Comparison of ENCODE assay signal across 9 cellular contexts in genomic region chr16:4936181-4936990, GRCh38. TPM values are rescaled to one million over a fixed set of nuclear protein-coding genes. Genes with fewer than 3 reads are reported as not detected.
DNase-seq lines count a peak whose midpoint lies in the region; ATAC-seq, FAIRE-seq and TF ChIP-seq lines count a peak whose summit lies in the region.
"Had no signal": no experiment of that assay in that cellular context is flagged by ENCODE, and none has a peak within 500 bp of the region (broad histone marks: within the 10 kb centered on the region; RNA-seq: fewer than 3 reads in every experiment).

No MANE protein-coding gene starts in this region.

- H3K4me1 ChIP-seq in MM.1S (ENCODE audit: low read length) (peaks cover 11% of the 10 kb centered on the region), right lobe of liver (peaks cover 0 to 33% (median 8%) of the 10 kb centered on the region in 4 donors), urinary bladder (ENCODE audit: insufficient read depth) (peaks cover 1% of the 10 kb centered on the region)

- no peak for TF ChIP-seq POLR2A in right lobe of liver (IDR thresholded peaks at IDR 0.05)

- FAIRE-seq in bronchial epithelial cell (lab: Jason Lieb, UNC): no peak

- H3K27ac ChIP-seq in MM.1S (ENCODE audit: low read length) (no peak overlapping the region), right lobe of liver (peak overlapping the region; percentile 43 to 75 (median 69)), urinary bladder (ENCODE audit: low read depth) (peak overlapping the region; percentile 74)

- under 1% methylated on average over 14 of the region's 64 CpGs for WGBS in right lobe of liver (ENCODE audit: insufficient coverage, low coverage, low lambda C conversion rate, missing lambda C conversion rate)
- WGBS in urinary bladder: 2% methylated on average over 64 of the region's 64 CpGs

- peak; percentile 41 to 47 (median 42) for ATAC-seq in right lobe of liver

- H3K27me3 ChIP-seq in MM.1S (replicated peaks; ENCODE audit: insufficient read depth, low read length) (peaks cover 51% of the 10 kb centered on the region), bronchial epithelial cell (ENCODE audit: control insufficient read depth, insufficient read depth, low read length) (no peaks in the 10 kb centered on the region), right lobe of liver (no peaks in the 10 kb centered on the region)

- H2AFZ ChIP-seq in MM.1S (ENCODE audit: low read length): peak overlapping the region; percentile 72

- POLR2A ChIA-PET in HEK293T (lab: Yijun Ruan, JAX): no interaction called here

- H3F3A ChIP-seq in MM.1S (ENCODE audit: insufficient read depth, low read length): no peaks in the 10 kb centered on the region; the same call in 1 of the 2 replicates

- intact Hi-C loops in right lobe of liver (cut with DNase I): no loop called here

- H3K4me3 ChIP-seq in MM.1S (ENCODE audit: low read length) (peak overlapping the region; percentile 60), bronchial epithelial cell (ENCODE audit: low read depth, low read length) (peak overlapping the region; percentile 79), right lobe of liver (peak overlapping the region; percentile 66 to 79 (median 77)), urinary bladder (ENCODE audit: low read depth, low read length) (peak overlapping the region; percentile 55)

- peak; percentile 6 for DNase-seq in DMS53 treated with DMSO at 0.1 percent for 48 hours (lab: John Stamatoyannopoulos, UW; ENCODE audit: unreplicated experiment)
- DNase-seq in MM.1S: no peak
- no peak for DNase-seq in bronchial epithelial cell (ENCODE audit: low read depth)
- peak; percentile 60 to 78 (median 69) for DNase-seq in right lobe of liver
- no peak for DNase-seq in occipital lobe (lab: John Stamatoyannopoulos, UW)
- no peak for DNase-seq in hypothalamus (lab: John Stamatoyannopoulos, UW)
- no peak for DNase-seq in HEK293T (ENCODE audit: extremely low spot score)

- H3K9me2 ChIP-seq in MM.1S (replicated peaks; ENCODE audit: insufficient read depth, low read length): no peaks in the 10 kb centered on the region

- H3K9ac ChIP-seq in MM.1S (ENCODE audit: low read length): no peak overlapping the region

- H3K36me3 ChIP-seq in MM.1S (replicated peaks; ENCODE audit: insufficient read depth, low read length) (no peaks in the 10 kb centered on the region), bronchial epithelial cell (ENCODE audit: control insufficient read depth, insufficient read depth, low read length) (peaks cover 10% of the 10 kb centered on the region), right lobe of liver (no peaks in the 10 kb centered on the region), urinary bladder (ENCODE audit: insufficient read depth) (no peaks in the 10 kb centered on the region)

- H3K4me2 ChIP-seq in MM.1S (ENCODE audit: low read depth, low read length): peak overlapping the region; percentile 93

- CTCF ChIA-PET in HEK293T (lab: Yijun Ruan, JAX): interaction anchor here (1.2 kb wide), 1 partner anchor 19 kb away, joined by 6 read pairs; no protein-coding TSS in a partner anchor

- no peaks in the 10 kb centered on the region for H3K79me2 ChIP-seq in MM.1S (ENCODE audit: low read length)

- TF ChIP-seq CTCF in MM.1S (IDR thresholded peaks at IDR 0.05; ENCODE audit: low read length): peak; percentile 23; the same call in 1 of the 2 replicates
- peak; percentile 50 for TF ChIP-seq CTCF in bronchial epithelial cell (IDR thresholded peaks at IDR 0.05; ENCODE audit: insufficient read depth, low read length, severe bottlenecking)
- TF ChIP-seq CTCF in right lobe of liver (IDR thresholded peaks at IDR 0.05): peak; percentile 9 to 39 (median 30)

- no peaks in the 10 kb centered on the region for H4K20me1 ChIP-seq in MM.1S (ENCODE audit: insufficient read depth, low read length)

- H3K9me3 ChIP-seq in MM.1S (replicated peaks; ENCODE audit: insufficient read depth, low read length) (no peaks in the 10 kb centered on the region), right lobe of liver (no peaks in the 10 kb centered on the region)

TF ChIP-seq in HEK293T, 16 proteins besides CTCF, POLR2A, EP300 and RAD21:
- TF ChIP-seq FOXA1 (IDR thresholded peaks at IDR 0.05) (no peak), SP1 (IDR thresholded peaks at IDR 0.05) (no peak), ELF4 (IDR thresholded peaks at IDR 0.05) (no peak), TARDBP (IDR thresholded peaks at IDR 0.05) (no peak), FOXM1 (IDR thresholded peaks at IDR 0.05; ENCODE audit: borderline replicate concordance) (no peak), FOXK2 (IDR thresholded peaks at IDR 0.05) (no peak), SUZ12 (IDR thresholded peaks at IDR 0.05) (no peak), ZNF384 (IDR thresholded peaks at IDR 0.05) (no peak), L3MBTL2 (conservative IDR thresholded peaks at IDR 0.05) (no peak), HDGF (IDR thresholded peaks at IDR 0.05; ENCODE audit: borderline replicate concordance) (no peak), CTBP1 (IDR thresholded peaks at IDR 0.05; ENCODE audit: borderline replicate concordance) (no peak), PKNOX1 (IDR thresholded peaks at IDR 0.05) (no peak), NFRKB (IDR thresholded peaks at IDR 0.05) (no peak), BHLHE40 (IDR thresholded peaks at IDR 0.05; ENCODE audit: borderline replicate concordance) (no peak), LEF1 (IDR thresholded peaks at IDR 0.05; ENCODE audit: borderline replicate concordance) (no peak), ARNT (IDR thresholded peaks at IDR 0.05) (no peak)

RNA-seq across cellular contexts. Expression of gene PPL, which starts 0.6 kb away (rescaled TPM):
- total RNA-seq in bronchial epithelial cell: 184 and 378 TPM in 2 replicates
- 10 to 100 TPM in 4 of 6 experiments, 1 to 10 TPM in 2; 6.9 to 23.8 (median 14.4) TPM for total RNA-seq in right lobe of liver
- total RNA-seq in urinary bladder: 10.1 TPM
- polyA plus RNA-seq in urinary bladder: 55.0 TPM
- 0.31 TPM for total RNA-seq in occipital lobe

RNA-seq across cellular contexts. Expression of gene SEC14L5, which starts 21.7 kb away (rescaled TPM):
- total RNA-seq in bronchial epithelial cell: under 0.01 and 0.13 TPM in 2 replicates
- 1 to 10 TPM in 1 of 6 experiments, under 1 TPM in 4, not detected in 1; 0.09 to 1.1 (median 0.60) TPM for total RNA-seq in right lobe of liver
- 0.42 TPM for total RNA-seq in urinary bladder
- 0.48 TPM for polyA plus RNA-seq in urinary bladder
- 0.47 TPM for total RNA-seq in occipital lobe
- total RNA-seq: RPMI7951 had no signal

Comparison
In these comparisons a context has a peak if more than half of its experiments do, and no peak if none do; other contexts are left out.
1. DNase-seq: peak in DMS53 treated with DMSO at 0.1 percent for 48 hours (single experiment) and right lobe of liver (3 of 3); none in MM.1S (single experiment), bronchial epithelial cell (single experiment), occipital lobe (single experiment), hypothalamus (0 of 51) and HEK293T (single experiment).
2. Peak in every context shown above with its lines, with median percentiles within 50 percentile points of each other: H3K4me3 ChIP-seq and CTCF ChIP-seq.